In the genomic region with DNA sequence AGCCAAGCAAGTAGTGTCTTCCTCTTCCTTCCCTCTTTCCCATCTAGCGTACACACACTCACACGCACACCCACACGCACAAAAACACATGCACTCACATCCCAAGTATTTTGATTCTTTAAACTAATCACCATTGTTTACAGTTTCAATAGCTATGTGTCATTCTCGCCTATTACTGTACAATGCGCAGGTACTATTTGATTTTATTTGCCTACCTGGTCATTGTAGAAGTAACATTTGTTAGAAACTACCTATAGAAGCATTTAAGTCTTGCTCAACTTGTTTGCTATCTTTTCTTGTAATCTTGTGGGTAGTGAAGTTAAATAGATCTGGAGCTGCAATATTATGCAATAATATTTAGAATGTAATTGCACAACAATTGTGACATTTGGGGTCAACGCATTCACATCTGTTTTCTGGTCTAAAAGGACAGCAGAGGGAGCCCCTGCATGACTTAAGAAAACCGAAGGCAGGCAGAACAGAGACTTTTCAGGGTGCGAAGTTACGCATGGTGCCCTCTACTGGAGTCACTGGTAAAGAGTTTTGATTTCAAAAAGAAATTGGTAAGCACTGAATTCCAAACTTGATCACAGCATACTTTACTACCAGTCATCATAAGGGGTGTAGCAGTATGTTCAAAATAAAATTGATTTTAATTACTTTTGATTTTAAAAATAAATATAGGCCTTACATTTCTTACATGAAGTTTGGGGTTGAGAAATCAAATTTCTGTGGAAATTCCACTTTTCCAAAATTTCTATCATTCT, we compare ENCODE assay signal across 8 cellular contexts.
DNase-seq lines count a peak whose midpoint lies in the region; ATAC-seq and TF ChIP-seq lines count a peak whose summit lies in the region.

No MANE protein-coding gene starts in this region.

- H3K4me3 ChIP-seq in epithelial cell of proximal tubule (ENCODE audit: low read depth, low read length) (no peak overlapping the region), mucosa of descending colon (no peak overlapping the region)

- DNase-seq in CD14-positive monocyte (ENCODE audit: low spot score) (no peak), NCI-H1105 treated with DMSO at 0.1 percent for 48 hours (lab: John Stamatoyannopoulos, UW) (peak; percentile 68), SKM-1 (lab: John Stamatoyannopoulos, UW; ENCODE audit: unreplicated experiment) (peak; percentile 85), epithelial cell of proximal tubule (ENCODE audit: low read depth) (peak; percentile 61), mucosa of descending colon (peak in 2 of 3 donors; percentile 30 to 80), activated gamma-delta T cell treated with Interleukin-2 at 50 U/mL for 16 hours (no peak)

- H3K27me3 Mint-ChIP-seq in CD14-positive monocyte (ENCODE audit: low read depth in 3 of 3), result peaks cover 6 to 8% (median 6%) of the 10 kb centered on the region in 3 donors

- intact Hi-C loops in CD14-positive monocyte (cut with micrococcal nuclease) (no loop called here), mucosa of descending colon (cut with DNase I, micrococcal nuclease) (loop anchor here (5.0 to 10.0 kb wide), 2 partner anchors 210 to 393 kb away; no protein-coding TSS in a partner anchor)

- no peaks in the 10 kb centered on the region for H3K9me3 ChIP-seq in mucosa of descending colon

- H3K36me3 ChIP-seq in mucosa of descending colon (ENCODE audit: low read depth), result no peaks in the 10 kb centered on the region

- ATAC-seq in GM18520 (IDR thresholded peaks at IDR 0.05; ENCODE audit: unreplicated experiment) (peak; percentile 89), HG02938 (IDR thresholded peaks at IDR 0.05; ENCODE audit: unreplicated experiment) (peak; percentile 97), mucosa of descending colon (peak; percentile 81)

- H3K36me3 Mint-ChIP-seq in CD14-positive monocyte, result no peaks in the 10 kb centered on the region

- peaks cover 6% of the 10 kb centered on the region for H3K4me1 Mint-ChIP-seq in CD14-positive monocyte

- H3K4me3 Mint-ChIP-seq in CD14-positive monocyte, result peak overlapping the region in 1 of 2 donors; percentile 1

- TF ChIP-seq CTCF in CD14-positive monocyte (IDR thresholded peaks at IDR 0.05), result peak; percentile 32
- TF ChIP-seq CTCF in epithelial cell of proximal tubule (conservative IDR thresholded peaks at IDR 0.05; ENCODE audit: low read depth, low read length), result peak; percentile 99
- peak; percentile 37 for TF ChIP-seq CTCF in mucosa of descending colon (IDR thresholded peaks at IDR 0.05)

- no peak overlapping the region for H3K27ac Mint-ChIP-seq in CD14-positive monocyte

- no peaks in the 10 kb centered on the region for H3K4me1 ChIP-seq in mucosa of descending colon (ENCODE audit: low read depth)

- no peaks in the 10 kb centered on the region for H3K9me3 Mint-ChIP-seq in CD14-positive monocyte

Comparison
In these comparisons a context has a peak if more than half of its experiments do, and no peak if none do; other contexts are left out.
1. DNase-seq: peak in NCI-H1105 treated with DMSO at 0.1 percent for 48 hours (single experiment), SKM-1 (single experiment), epithelial cell of proximal tubule (single experiment) and mucosa of descending colon (2 of 3); none in CD14-positive monocyte (single experiment) and activated gamma-delta T cell treated with Interleukin-2 at 50 U/mL for 16 hours (single experiment).
2. CTCF ChIP-seq: peak in every context shown above with its lines; median percentile 99 in epithelial cell of proximal tubule; 37 in mucosa of descending colon; 32 in CD14-positive monocyte.
3. intact Hi-C loops: an anchor here in mucosa of descending colon (5.0 to 10.0 kb wide); none called in CD14-positive monocyte.
4. Peak in every context shown above with its lines, with median percentiles within 50 percentile points of each other: ATAC-seq.